In genomic region chr5:124825250-124825982, GRCh38 we compare ENCODE assay signal across 13 cellular contexts.
DNase-seq lines count a peak whose midpoint lies in the region; ATAC-seq, FAIRE-seq and TF ChIP-seq lines count a peak whose summit lies in the region.
"Had no signal": no experiment of that assay in that cellular context is flagged by ENCODE, and none has a peak within 500 bp of the region (broad histone marks: within the 10 kb centered on the region; RNA-seq: fewer than 3 reads in every experiment).

No MANE protein-coding gene starts in this region.

- no peak overlapping the region for H3K23ac ChIP-seq in mesendoderm (ENCODE audit: low read length)

- WGBS in pancreas, 2 donors: 88 to 91% methylated on average over 5 of the region's 5 CpGs
- 96 to 97% methylated on average over 5 of the region's 5 CpGs for WGBS in aorta, 2 donors
- WGBS in mesendoderm (ENCODE audit: extremely low coverage, insufficient coverage, low lambda C conversion rate): no CpG with 5 or more reads among the region's 5 CpGs

- no peak overlapping the region for H3K9ac ChIP-seq in mesendoderm (ENCODE audit: low read length)

- no peak overlapping the region for H4K8ac ChIP-seq in mesendoderm (ENCODE audit: low read depth, low read length)

- no peak overlapping the region for H2AK5ac ChIP-seq in mesendoderm (ENCODE audit: low read length)

- peak; percentile 77 for ATAC-seq in GM19023 (IDR thresholded peaks at IDR 0.05; ENCODE audit: unreplicated experiment)
- ATAC-seq in HG02610 (IDR thresholded peaks at IDR 0.05; ENCODE audit: unreplicated experiment): peak; percentile 91
- ATAC-seq in HG03520 (IDR thresholded peaks at IDR 0.05; ENCODE audit: unreplicated experiment): peak; percentile 91
- peak in 1 of 4 donors; percentile 21 for ATAC-seq in pancreas
- ATAC-seq in aorta (ENCODE audit: low FRiP score): no peak
- ATAC-seq: naive thymus-derived CD8-positive, alpha-beta T cell; T-cell had no signal

- no peak overlapping the region for H3K56ac ChIP-seq in mesendoderm (ENCODE audit: low read length)

- H3K36me3 ChIP-seq in pancreas (no peaks in the 10 kb centered on the region), aorta (ENCODE audit: control insufficient read depth in 1 of 2, insufficient read depth in 2 of 2, low read length in 1 of 2) (no peaks in the 10 kb centered on the region), mesendoderm (ENCODE audit: control insufficient read depth, insufficient read depth, low read length) (no peaks in the 10 kb centered on the region)

- H3K27ac ChIP-seq in pancreas (peak overlapping the region in 3 of 4 donors; percentile 13 to 44 (median 28)), aorta (ENCODE audit: low read depth in 1 of 2, low read length in 2 of 2) (no peak overlapping the region), mesendoderm (ENCODE audit: low read depth, low read length) (no peak overlapping the region)

- no peak for FAIRE-seq in pancreas (lab: Jason Lieb, UNC)

- no peak overlapping the region for H4K5ac ChIP-seq in mesendoderm (ENCODE audit: low read length)

- H3K79me2 ChIP-seq in mesendoderm (ENCODE audit: control insufficient read depth, insufficient read depth, low read length): no peaks in the 10 kb centered on the region

- H3K4me1 ChIP-seq in pancreas (peaks cover 21 to 27% (median 22%) of the 10 kb centered on the region in 3 donors), aorta (ENCODE audit: control insufficient read depth in 1 of 2, insufficient read depth in 2 of 2, low read length in 2 of 2) (peaks cover 0 to 3% of the 10 kb centered on the region in 2 donors), mesendoderm (ENCODE audit: control insufficient read depth, low read depth, low read length) (no peaks in the 10 kb centered on the region)

- no peak overlapping the region for H2BK120ac ChIP-seq in mesendoderm (ENCODE audit: low read depth, low read length)

- no peaks in the 10 kb centered on the region for H3K79me1 ChIP-seq in mesendoderm (ENCODE audit: low read length)

- no peak for TF ChIP-seq CTCF in pancreas (IDR thresholded peaks at IDR 0.05)

- H3K9me3 ChIP-seq in pancreas (no peaks in the 10 kb centered on the region), aorta (ENCODE audit: control insufficient read depth, low read length) (no peaks in the 10 kb centered on the region)

- no peak overlapping the region for H3K4ac ChIP-seq in mesendoderm (ENCODE audit: low read depth, low read length)

- no peak for DNase-seq in pancreas
- DNase-seq in NCI-H2227 treated with DMSO at 0.1 percent for 48 hours (lab: John Stamatoyannopoulos, UW): no peak
- no peak for DNase-seq in aorta
- DNase-seq in mesendoderm: no peak
- DNase-seq in NCI-H2196 treated with DMSO at 0.1 percent for 48 hours (lab: John Stamatoyannopoulos, UW; ENCODE audit: unreplicated experiment): no peak
- DNase-seq: activated CD8-positive, alpha-beta memory T cell treated with anti-CD3 and anti-CD28 coated beads, Interleukin-2, amount 50 U/mL, for 4 hours; NCI-H187; stimulated activated CD4-positive, alpha-beta T cell treated with anti-CD3 and anti-CD28 coated beads, Interleukin-4, amount 100 ng/mL, for 1 hour had no signal

- no peak overlapping the region for H2BK5ac ChIP-seq in mesendoderm (ENCODE audit: low read length)

- no peak overlapping the region for H3K18ac ChIP-seq in mesendoderm (ENCODE audit: low read length)

- intact Hi-C loops in pancreas (cut with DNase I): no loop called here
- intact Hi-C loops in aorta (cut with DNase I): no loop called here

- H3K4me2 ChIP-seq in mesendoderm (ENCODE audit: low read length): no peak overlapping the region

- no peaks in the 10 kb centered on the region for H3K27me3 ChIP-seq in pancreas
- H3K27me3 ChIP-seq in aorta (ENCODE audit: control insufficient read depth in 1 of 2, insufficient read depth in 2 of 2, low read length in 1 of 2): no peaks in the 10 kb centered on the region
- no peaks in the 10 kb centered on the region for H3K27me3 ChIP-seq in mesendoderm (ENCODE audit: insufficient read depth, low read length, poor library complexity)

- H3K4me3 ChIP-seq in pancreas (peak overlapping the region in 1 of 4 donors; percentile 7), aorta (ENCODE audit: low read length in 2 of 2) (no peak overlapping the region), mesendoderm (ENCODE audit: low read length) (no peak overlapping the region)

- H2BK15ac ChIP-seq in mesendoderm (replicated peaks; ENCODE audit: low read depth): no peak overlapping the region

Comparison
In these comparisons a context has a peak if more than half of its experiments do, and no peak if none do; other contexts are left out.
1. H3K27ac ChIP-seq: peak in pancreas (3 of 4); none in aorta (0 of 2) and mesendoderm (single experiment).